ENCODE assay signal across 18 cellular contexts in the genomic region with DNA sequence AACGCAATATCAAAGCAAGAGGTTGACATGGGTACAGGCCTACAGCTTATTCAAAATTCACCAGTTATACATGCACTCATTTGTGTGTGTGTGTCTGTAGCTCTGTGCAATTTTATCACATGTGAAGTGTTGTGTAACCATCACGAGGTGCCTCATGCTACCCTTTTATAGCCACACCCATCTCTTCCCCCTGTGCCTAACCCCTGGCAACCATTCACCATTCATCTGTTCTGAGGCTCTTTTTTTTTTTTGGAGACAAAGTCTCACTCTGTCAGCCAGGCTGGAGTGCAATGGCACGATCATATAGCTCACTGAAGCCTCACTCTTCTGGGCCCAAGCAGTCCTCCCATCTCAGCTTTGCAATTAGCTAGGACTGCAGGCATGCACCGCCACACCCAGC.
DNase-seq lines count a peak whose midpoint lies in the region; ATAC-seq and TF ChIP-seq lines count a peak whose summit lies in the region.
"Had no signal": no experiment of that assay in that cellular context is flagged by ENCODE, and none has a peak within 500 bp of the region (broad histone marks: within the 10 kb centered on the region; RNA-seq: fewer than 3 reads in every experiment).

No MANE protein-coding gene starts in this region.

- peaks cover 5 to 12% of the 10 kb centered on the region in 2 donors for H3K4me1 Mint-ChIP-seq in natural killer cell treated with Interleukin-12 subunit alpha and Interleukin-12 subunit beta and Interleukin-15 and Interleukin-18, amount 100 ng/mL, for 72 hours (ENCODE audit: low read depth in 2 of 2)
- H3K4me1 Mint-ChIP-seq in natural killer cell: peaks cover 0 to 6% of the 10 kb centered on the region in 2 donors

- no peaks in the 10 kb centered on the region for H3K36me3 Mint-ChIP-seq in natural killer cell treated with Interleukin-12 subunit alpha and Interleukin-12 subunit beta and Interleukin-15 and Interleukin-18, amount 100 ng/mL, for 72 hours
- no peaks in the 10 kb centered on the region for H3K36me3 Mint-ChIP-seq in natural killer cell

- H3K27ac Mint-ChIP-seq in natural killer cell treated with Interleukin-12 subunit alpha and Interleukin-12 subunit beta and Interleukin-15 and Interleukin-18, amount 100 ng/mL, for 72 hours: no peak overlapping the region
- H3K27ac Mint-ChIP-seq in natural killer cell: no peak overlapping the region
- H3K27ac Mint-ChIP-seq: HFFc6 had no signal

- ATAC-seq in natural killer cell treated with Interleukin-12 subunit alpha and Interleukin-12 subunit beta and Interleukin-15 and Interleukin-18, amount 100 ng/mL, for 72 hours: no peak
- ATAC-seq in natural killer cell: no peak
- peak; percentile 81 for ATAC-seq in esophagus mucosa
- ATAC-seq in GM21381 (IDR thresholded peaks at IDR 0.05; ENCODE audit: unreplicated experiment): no peak
- no peak for ATAC-seq in GM19452 (IDR thresholded peaks at IDR 0.05; ENCODE audit: unreplicated experiment)
- ATAC-seq in SK-N-SH treated with all-trans-retinoic acid at 6 μM for 48 hours: no peak
- ATAC-seq: PC-3 had no signal

- intact Hi-C loops in natural killer cell (cut with micrococcal nuclease): no loop called here

- no peak for TF ChIP-seq CTCF in natural killer cell (IDR thresholded peaks at IDR 0.05)

- H3K27me3 Mint-ChIP-seq in natural killer cell treated with Interleukin-12 subunit alpha and Interleukin-12 subunit beta and Interleukin-15 and Interleukin-18, amount 100 ng/mL, for 72 hours: no peaks in the 10 kb centered on the region
- H3K27me3 Mint-ChIP-seq in natural killer cell (ENCODE audit: low read depth in 2 of 2): no peaks in the 10 kb centered on the region

- no peaks in the 10 kb centered on the region for H3K9me3 Mint-ChIP-seq in natural killer cell treated with Interleukin-12 subunit alpha and Interleukin-12 subunit beta and Interleukin-15 and Interleukin-18, amount 100 ng/mL, for 72 hours
- no peaks in the 10 kb centered on the region for H3K9me3 Mint-ChIP-seq in natural killer cell
- H3K9me3 Mint-ChIP-seq: HFFc6 had no signal

- peak; percentile 32 for DNase-seq in natural killer cell treated with Interleukin-12 subunit alpha and Interleukin-12 subunit beta and Interleukin-15 and Interleukin-18, amount 100 ng/mL, for 72 hours (ENCODE audit: low spot score)
- DNase-seq in natural killer cell (no peak), medulla oblongata (ENCODE audit: extremely low spot score) (peak; percentile 56)
- DNase-seq in stimulated activated CD4-positive, alpha-beta T cell treated with anti-CD3 and anti-CD28 coated beads, Interleukin-1b, Interleukin-23, amount 100 ng/mL, for 48 hours: no peak
- DNase-seq: activated CD4-positive, CD25-positive, alpha-beta regulatory T cell; activated gamma-delta T cell; COR-L47; GDM1; HFFc6; NCI-H1436 treated with DMSO at 0.1 percent for 48 hours; NCI-H524; ovary; PC-3; stimulated activated CD4-positive, alpha-beta T cell treated with anti-CD3 and anti-CD28 coated beads, Interleukin-12 subunit alpha, Interleukin-12 subunit beta, amount 100 ng/mL, for 4 hours had no signal

- no peak overlapping the region for H3K4me3 Mint-ChIP-seq in natural killer cell treated with Interleukin-12 subunit alpha and Interleukin-12 subunit beta and Interleukin-15 and Interleukin-18, amount 100 ng/mL, for 72 hours
- no peak overlapping the region for H3K4me3 Mint-ChIP-seq in natural killer cell
- H3K4me3 Mint-ChIP-seq: HFFc6 had no signal

TF ChIP-seq in SK-N-SH treated with all-trans-retinoic acid at 6 μM for 48 hours, 23 proteins besides CTCF, POLR2A, EP300 and RAD21:
- TF ChIP-seq ZNF8 (CRISPR knock-in tag; IDR thresholded peaks at IDR 0.05): no peak
- no peak for TF ChIP-seq OSR1 (CRISPR knock-in tag; IDR thresholded peaks at IDR 0.05)
- TF ChIP-seq ARNTL (CRISPR knock-in tag; IDR thresholded peaks at IDR 0.05; ENCODE audit: borderline replicate concordance, low read depth): no peak
- no peak for TF ChIP-seq ZFP3 (CRISPR knock-in tag; IDR thresholded peaks at IDR 0.05)
- TF ChIP-seq PPARA (CRISPR knock-in tag; IDR thresholded peaks at IDR 0.05; ENCODE audit: borderline replicate concordance): no peak
- TF ChIP-seq, protein P1, sequence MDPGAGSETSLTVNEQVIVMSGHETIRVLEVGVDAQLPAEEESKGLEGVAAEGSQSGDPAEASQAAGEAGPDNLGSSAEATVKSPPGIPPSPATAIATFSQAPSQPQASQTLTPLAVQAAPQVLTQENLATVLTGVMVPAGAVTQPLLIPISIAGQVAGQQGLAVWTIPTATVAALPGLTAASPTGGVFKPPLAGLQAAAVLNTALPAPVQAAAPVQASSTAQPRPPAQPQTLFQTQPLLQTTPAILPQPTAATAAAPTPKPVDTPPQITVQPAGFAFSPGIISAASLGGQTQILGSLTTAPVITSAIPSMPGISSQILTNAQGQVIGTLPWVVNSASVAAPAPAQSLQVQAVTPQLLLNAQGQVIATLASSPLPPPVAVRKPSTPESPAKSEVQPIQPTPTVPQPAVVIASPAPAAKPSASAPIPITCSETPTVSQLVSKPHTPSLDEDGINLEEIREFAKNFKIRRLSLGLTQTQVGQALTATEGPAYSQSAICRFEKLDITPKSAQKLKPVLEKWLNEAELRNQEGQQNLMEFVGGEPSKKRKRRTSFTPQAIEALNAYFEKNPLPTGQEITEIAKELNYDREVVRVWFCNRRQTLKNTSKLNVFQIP (CRISPR knock-in tag; IDR thresholded peaks at IDR 0.05; ENCODE audit: borderline replicate concordance, low read depth): no peak

Comparison
In these comparisons a context has a peak if more than half of its experiments do, and no peak if none do; other contexts are left out.
1. DNase-seq: peak in natural killer cell treated with Interleukin-12 subunit alpha and Interleukin-12 subunit beta and Interleukin-15 and Interleukin-18, amount 100 ng/mL, for 72 hours (single experiment) and medulla oblongata (single experiment); none in natural killer cell (single experiment) and stimulated activated CD4-positive, alpha-beta T cell treated with anti-CD3 and anti-CD28 coated beads, Interleukin-1b, Interleukin-23, amount 100 ng/mL, for 48 hours (single experiment).